In genomic region chr2:105325389-105325963, GRCh38 we compare ENCODE assay signal across 1 cellular context.
TF ChIP-seq lines count a peak whose summit lies in the region.

No MANE protein-coding gene starts in this region.

TF ChIP-seq in GM12878, 131 proteins besides CTCF, POLR2A, EP300 and RAD21:
- TF ChIP-seq SPI1 (IDR thresholded peaks at IDR 0.05; ENCODE audit: borderline replicate concordance, insufficient read depth, low read depth, low read length) (no peak), ZNF687 (IDR thresholded peaks at IDR 0.05) (no peak), FOS (IDR thresholded peaks at IDR 0.05; ENCODE audit: borderline replicate concordance, extremely low read depth, insufficient read length) (no peak), MEF2B (IDR thresholded peaks at IDR 0.05; ENCODE audit: partially characterized antibody, poor library complexity, severe bottlenecking) (no peak), ZNF384 (IDR thresholded peaks at IDR 0.05; ENCODE audit: borderline replicate concordance, low read depth, low read length) (no peak), ZNF24 (IDR thresholded peaks at IDR 0.05) (no peak), SREBF1 (IDR thresholded peaks at IDR 0.05; ENCODE audit: low read length) (no peak), MTA3 (IDR thresholded peaks at IDR 0.05; ENCODE audit: borderline replicate concordance, low read length) (no peak), NBN (IDR thresholded peaks at IDR 0.05) (no peak), E4F1 (IDR thresholded peaks at IDR 0.05; ENCODE audit: borderline replicate concordance, partially characterized antibody) (no peak), ZBED1 (IDR thresholded peaks at IDR 0.05; ENCODE audit: borderline replicate concordance) (no peak), IRF3 (IDR thresholded peaks at IDR 0.05) (no peak), SRF (IDR thresholded peaks at IDR 0.05; ENCODE audit: low read depth in 2 of 2, low read length in 2 of 2) (no peak), ELK1 (IDR thresholded peaks at IDR 0.05; ENCODE audit: low read depth, low read length) (no peak)
